1 cellular context compared by ENCODE assay signal in genomic region chr15:101167791-101168462, GRCh38.
TF ChIP-seq lines count a peak whose summit lies in the region.

No MANE protein-coding gene starts in this region.

TF ChIP-seq in WTC11, 78 proteins besides CTCF, POLR2A, EP300 and RAD21 (continued from another document):
- TF ChIP-seq PRDM15 (CRISPR knock-in tag; IDR thresholded peaks at IDR 0.05): no peak
- TF ChIP-seq NFE2L1 (CRISPR knock-in tag; IDR thresholded peaks at IDR 0.05): no peak
- TF ChIP-seq CREM (CRISPR knock-in tag; IDR thresholded peaks at IDR 0.05): no peak
- TF ChIP-seq ZNF219 (CRISPR knock-in tag; IDR thresholded peaks at IDR 0.05; ENCODE audit: borderline replicate concordance): no peak
